ENCODE assay signal across 16 cellular contexts in the genomic region with DNA sequence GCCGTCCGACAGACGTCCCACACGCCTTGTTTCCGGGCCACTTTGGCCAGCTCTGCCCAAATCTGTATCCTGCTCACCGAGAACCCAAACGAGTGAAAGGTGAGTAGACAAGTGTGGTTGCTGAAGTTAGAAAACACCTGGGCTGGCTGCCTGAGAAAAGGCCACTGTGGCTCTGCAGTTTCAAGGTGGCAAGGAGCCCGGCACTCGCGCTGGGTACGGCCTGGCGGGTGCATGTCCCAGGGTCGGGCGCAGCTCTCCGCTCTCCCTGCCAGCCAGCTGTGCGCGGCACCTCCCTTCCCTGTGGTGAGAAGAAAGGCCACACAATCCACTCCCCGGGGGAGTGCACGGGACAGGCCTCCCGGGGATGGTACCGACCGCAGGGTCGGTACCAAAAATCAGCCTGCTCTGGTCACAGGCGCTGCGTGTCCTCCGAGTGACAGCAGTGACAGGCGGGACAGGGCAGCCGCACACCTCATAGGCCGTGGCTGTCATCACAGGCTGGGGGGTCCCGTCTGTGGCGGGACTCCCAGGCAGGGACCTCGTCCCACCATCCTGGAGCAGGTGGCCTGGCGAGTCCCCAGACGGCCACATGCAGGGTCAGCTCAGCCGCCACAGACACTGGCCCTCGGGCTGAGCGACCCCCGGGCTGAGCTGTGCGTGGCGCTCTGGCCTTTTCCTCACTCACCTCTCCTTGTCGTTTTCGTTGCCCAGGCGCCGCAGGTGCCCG. TPM values are rescaled to one million over a fixed set of nuclear protein-coding genes. Genes with fewer than 3 reads are reported as not detected.
DNase-seq lines count a peak whose midpoint lies in the region; ATAC-seq and TF ChIP-seq lines count a peak whose summit lies in the region.
"Had no signal": no experiment of that assay in that cellular context is flagged by ENCODE, and none has a peak within 500 bp of the region (broad histone marks: within the 10 kb centered on the region; RNA-seq: fewer than 3 reads in every experiment).

No MANE protein-coding gene starts in this region.

- no peaks in the 10 kb centered on the region for H3K4me1 ChIP-seq in heart right ventricle
- no peaks in the 10 kb centered on the region for H3K4me1 ChIP-seq in RWPE2 (ENCODE audit: insufficient read depth, poor library complexity, severe bottlenecking)
- no peaks in the 10 kb centered on the region for H3K4me1 ChIP-seq in lower lobe of right lung
- H3K4me1 ChIP-seq in sigmoid colon, result no peaks in the 10 kb centered on the region
- H3K4me1 ChIP-seq: HAP-1 had no signal

- intact Hi-C loops in left ventricle myocardium superior (cut with micrococcal nuclease), result no loop called here
- intact Hi-C loops in heart right ventricle (cut with DNase I), result no loop called here
- intact Hi-C loops in lower lobe of right lung (cut with DNase I), result no loop called here
- intact Hi-C loops in sigmoid colon (cut with DNase I), result no loop called here

- DNase-seq in left ventricle myocardium superior (peak; percentile 16), heart right ventricle (no peak), RWPE2 (ENCODE audit: low spot score) (peak; percentile 44), lower lobe of right lung (peak; percentile 43), sigmoid colon (no peak)
- no peak for DNase-seq in activated CD8-positive, alpha-beta memory T cell treated with anti-CD3 and anti-CD28 coated beads, Interleukin-2, amount 50 U/mL, for 4 hours
- DNase-seq: ACHN, Calu3, DMS79, GOT3 had no signal

- H3K27me3 ChIP-seq in heart right ventricle (peaks cover 0 to 15% (median 0%) of the 10 kb centered on the region in 7 donors), RWPE2 (ENCODE audit: insufficient read depth, poor library complexity, severe bottlenecking) (no peaks in the 10 kb centered on the region), lower lobe of right lung (ENCODE audit: low read depth) (peaks cover 13% of the 10 kb centered on the region), sigmoid colon (peaks cover 0 to 9% (median 0%) of the 10 kb centered on the region in 3 donors)

- ATAC-seq in left ventricle myocardium superior (no peak), heart right ventricle (no peak), RWPE2 (ENCODE audit: low read depth) (no peak), lower lobe of right lung (no peak), GM21447 (IDR thresholded peaks at IDR 0.05; ENCODE audit: unreplicated experiment) (no peak)
- ATAC-seq: GM12878, HepG2 had no signal

- 91 to 94% methylated on average over 45 of the region's 45 CpGs for WGBS in heart right ventricle, 2 donors
- WGBS in sigmoid colon, 2 donors, result 87 to 94% methylated on average over 45 of the region's 45 CpGs

- no peaks in the 10 kb centered on the region for H3K9me3 ChIP-seq in heart right ventricle
- H3K9me3 ChIP-seq in RWPE2 (ENCODE audit: severe bottlenecking), result no peaks in the 10 kb centered on the region
- H3K9me3 ChIP-seq in lower lobe of right lung, result no peaks in the 10 kb centered on the region
- H3K9me3 ChIP-seq in sigmoid colon, result no peaks in the 10 kb centered on the region
- H3K9me3 ChIP-seq: BLaER1 treated with 17β-estradiol and CSF1 and Interleukin-3, amounts not matched to agents 10 nM and 100 nM; HAP-1 had no signal

- TF ChIP-seq POLR2A in sigmoid colon (IDR thresholded peaks at IDR 0.05), result no peak

- H3K27ac ChIP-seq in heart right ventricle, result no peak overlapping the region
- no peak overlapping the region for H3K27ac ChIP-seq in RWPE2 (ENCODE audit: poor library complexity, severe bottlenecking)
- no peak overlapping the region for H3K27ac ChIP-seq in lower lobe of right lung
- H3K27ac ChIP-seq in sigmoid colon, result no peak overlapping the region
- H3K27ac ChIP-seq: BLaER1 treated with 17β-estradiol and CSF1 and Interleukin-3, amounts not matched to agents 10 nM and 100 nM had no signal

- no peak for TF ChIP-seq CTCF in heart right ventricle (IDR thresholded peaks at IDR 0.05)
- no peak for TF ChIP-seq CTCF in RWPE2 (IDR thresholded peaks at IDR 0.05; ENCODE audit: poor library complexity, severe bottlenecking)
- no peak for TF ChIP-seq CTCF in lower lobe of right lung (IDR thresholded peaks at IDR 0.05)
- TF ChIP-seq CTCF in sigmoid colon (IDR thresholded peaks at IDR 0.05), result no peak

- no peaks in the 10 kb centered on the region for H3K36me3 ChIP-seq in heart right ventricle
- no peaks in the 10 kb centered on the region for H3K36me3 ChIP-seq in RWPE2 (ENCODE audit: low read depth)
- H3K36me3 ChIP-seq in lower lobe of right lung, result no peaks in the 10 kb centered on the region
- no peaks in the 10 kb centered on the region for H3K36me3 ChIP-seq in sigmoid colon
- H3K36me3 ChIP-seq: BLaER1 treated with 17β-estradiol and CSF1 and Interleukin-3, amounts not matched to agents 10 nM and 100 nM; HAP-1 had no signal

- TF ChIP-seq EP300 in sigmoid colon (IDR thresholded peaks at IDR 0.05), result no peak

- H3K4me3 ChIP-seq in heart right ventricle (no peak overlapping the region), RWPE2 (ENCODE audit: severe bottlenecking) (no peak overlapping the region), lower lobe of right lung (no peak overlapping the region), sigmoid colon (no peak overlapping the region)
- H3K4me3 ChIP-seq: BLaER1 treated with 17β-estradiol and CSF1 and Interleukin-3, amounts not matched to agents 10 nM and 100 nM; GM12878; HAP-1 had no signal

RNA-seq across cellular contexts. Expression of a gene that starts 22.8 kb away (rescaled TPM):
- total RNA-seq in left ventricle myocardium superior (1.5 TPM), heart right ventricle (1 to 10 TPM in 7 of 10 donors, under 1 TPM in 3; 0.61 to 1.9 (median 1.2) TPM), lower lobe of right lung (9.0 TPM), sigmoid colon (1 to 10 TPM in 1 of 4 donors, under 1 TPM in 2, not detected in 1; 0.36 to 1.7 (median 0.41) TPM)
- polyA plus RNA-seq in heart right ventricle (under 1 TPM; 0.36 to 0.88 TPM), sigmoid colon (under 1 TPM in 1 of 3 donors, not detected in 2; 0.10 TPM)
- total RNA-seq: Calu3; CD4-positive, alpha-beta T cell; GM12878 had no signal

Comparison
In these comparisons a context has a peak if more than half of its experiments do, and no peak if none do; other contexts are left out.
1. DNase-seq: peak in left ventricle myocardium superior (single experiment), RWPE2 (single experiment) and lower lobe of right lung (single experiment); none in heart right ventricle (0 of 2), sigmoid colon (single experiment) and activated CD8-positive, alpha-beta memory T cell treated with anti-CD3 and anti-CD28 coated beads, Interleukin-2, amount 50 U/mL, for 4 hours (single experiment).